1 cellular context compared by ENCODE assay signal in genomic region chr5:946720-947625, GRCh38.
TF ChIP-seq lines count a peak whose summit lies in the region.

No MANE protein-coding gene starts in this region.

TF ChIP-seq in K562, 482 proteins besides CTCF, POLR2A, EP300 and RAD21:
- 0 out of 2 replicates have a peak, but pooled peaks have one; percentile 40 for TF ChIP-seq NR3C1 (CRISPR knock-in tag; IDR thresholded peaks at IDR 0.05)
- TF ChIP-seq ZNF239 (CRISPR knock-in tag; IDR thresholded peaks at IDR 0.05), result no peak
TF ChIP-seq in K562: peak in this region for 1.
